8 cellular contexts compared by ENCODE assay signal in genomic region chr17:75666959-75667790, GRCh38. TPM values are rescaled to one million over a fixed set of nuclear protein-coding genes. Genes with fewer than 3 reads are reported as not detected.
DNase-seq lines count a peak whose midpoint lies in the region; ATAC-seq and TF ChIP-seq lines count a peak whose summit lies in the region.

Gene RECQL5, minus strand, starts transcription at chr17:75667154. Its CDS starts 597 bp downstream, at chr17:75666557.
Gene SAP30BP, plus strand, starts transcription at chr17:75667338. Its CDS starts 35 bp downstream, at chr17:75667373.

- peak in 1 of 3 donors; percentile 30 for TF ChIP-seq POLR2A in spleen (IDR thresholded peaks at IDR 0.05)

- 0 to 1% (median 0%) methylated on average over 30 to 55 of the region's 55 CpGs for WGBS in spleen, 5 donors

- TF ChIP-seq CTCF in AG09309 (IDR thresholded peaks at IDR 0.05; ENCODE audit: control insufficient read depth, insufficient read depth, low read depth, low read length, missing control alignments): no peak
- TF ChIP-seq CTCF in spleen (IDR thresholded peaks at IDR 0.05 in 8 of 11, conservative IDR thresholded peaks at IDR 0.05 in 3 of 11): peak in 1 of 11 experiments; percentile 33

- ATAC-seq in GM19025 (IDR thresholded peaks at IDR 0.05; ENCODE audit: low read depth, unreplicated experiment) (peak; percentile 73), HG03342 (IDR thresholded peaks at IDR 0.05; ENCODE audit: unreplicated experiment) (peak; percentile 71)

- intact Hi-C loops in spleen (cut with DNase I; ENCODE audit: low total_unique reads): no loop called here

- peaks cover 29 to 85% (median 55%) of the 10 kb centered on the region in 6 donors for H3K4me1 ChIP-seq in spleen

- DNase-seq in AG09309 (ENCODE audit: low read depth) (peak; percentile 93), NCI-H446 treated with DMSO at 0.1 percent for 48 hours (lab: John Stamatoyannopoulos, UW) (peak; percentile 97), inferior parietal cortex (ENCODE audit: extremely low spot score) (peak; percentile 100), spleen (peak; percentile 98)
- DNase-seq in activated CD4-positive, CD25-positive, alpha-beta regulatory T cell treated with anti-CD3 and anti-CD28 coated beads, Interleukin-2, amount 50 U/mL, for 16 hours (ENCODE audit: low read depth, low spot score): peak; percentile 98
- DNase-seq in central memory CD4-positive, alpha-beta T cell: peak; percentile 96

- peaks cover 0 to 61% (median 44%) of the 10 kb centered on the region in 6 donors for H3K36me3 ChIP-seq in spleen

- H3K4me3 ChIP-seq in AG09309 (ENCODE audit: control insufficient read depth, low read depth, low read length) (peak within 1 kb of the TSS; percentile 93), spleen (peak within 1 kb of the TSS; percentile 68 to 98 (median 94))

- H3K27ac ChIP-seq in spleen: peak within 1 kb of the TSS; percentile 69 to 95 (median 92)

- H3K27me3 ChIP-seq in spleen (replicated peaks in 1 of 7): no peaks in the 10 kb centered on the region

- no peaks in the 10 kb centered on the region for H3K9me3 ChIP-seq in spleen

RNA-seq across cellular contexts. Expression of gene RECQL5, which starts in this region (rescaled TPM):
- total RNA-seq in spleen: 10 to 100 TPM; 25.7 to 51.0 (median 37.6) TPM
- polyA plus RNA-seq in spleen: 10 to 100 TPM; 28.2 to 48.8 (median 47.4) TPM

RNA-seq across cellular contexts. Expression of gene SAP30BP, which starts in this region (rescaled TPM):
- 100 to 1,000 TPM in 3 of 7 donors, 10 to 100 TPM in 4; 71.6 to 110 (median 82.1) TPM for total RNA-seq in spleen
- polyA plus RNA-seq in spleen: 10 to 100 TPM; 53.8 to 76.7 (median 70.4) TPM

Comparison
In these comparisons a context has a peak if more than half of its experiments do, and no peak if none do; other contexts are left out.
1. Peak in every context shown above with its lines: DNase-seq, ATAC-seq, H3K4me3 ChIP-seq and H3K27ac ChIP-seq.